Comparison of ENCODE assay signal across 4 cellular contexts in the genomic region with DNA sequence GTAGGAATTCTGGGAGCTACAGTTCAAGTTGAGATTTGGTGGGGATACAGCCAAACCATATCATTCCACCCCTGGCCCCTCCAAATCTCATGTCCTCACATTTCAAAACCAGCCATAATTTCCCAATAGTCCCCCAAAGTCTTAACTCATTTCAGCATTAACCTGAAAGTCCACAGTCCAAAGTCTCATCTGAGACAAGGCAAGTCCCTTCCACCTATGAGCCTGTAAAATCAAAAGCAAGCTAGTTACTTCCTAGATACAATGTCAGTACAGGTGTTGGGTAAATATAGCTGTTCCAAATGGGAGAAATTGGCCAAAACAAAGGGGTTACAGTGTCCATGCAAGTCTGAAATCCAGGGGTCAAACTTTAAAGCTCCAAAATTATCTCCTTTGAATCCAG. TPM values are rescaled to one million over a fixed set of nuclear protein-coding genes. Genes with fewer than 3 reads are reported as not detected.
"Had no signal": no experiment of that assay in that cellular context is flagged by ENCODE, and none has a peak within 500 bp of the region (broad histone marks: within the 10 kb centered on the region; RNA-seq: fewer than 3 reads in every experiment).

No MANE protein-coding gene starts in this region.

RNA-seq across cellular contexts. Expression of a gene that starts 30.9 kb away (rescaled TPM):
- total RNA-seq: LHCN-M2, M059J, MCF 10A, NCI-H460 had no signal
